17 cellular contexts compared by ENCODE assay signal in genomic region chr10:69218831-69219230, GRCh38. TPM values are rescaled to one million over a fixed set of nuclear protein-coding genes. Genes with fewer than 3 reads are reported as not detected.
DNase-seq lines count a peak whose midpoint lies in the region; ATAC-seq and TF ChIP-seq lines count a peak whose summit lies in the region.
"Had no signal": no experiment of that assay in that cellular context is flagged by ENCODE, and none has a peak within 500 bp of the region (broad histone marks: within the 10 kb centered on the region; RNA-seq: fewer than 3 reads in every experiment).

No MANE protein-coding gene starts in this region.

- H3K9ac ChIP-seq in GM23248, result no peak overlapping the region

- no peaks in the 10 kb centered on the region for H3K79me2 ChIP-seq in GM23248 (ENCODE audit: insufficient read depth)

- DNase-seq in GM23248 (peak; percentile 25), NCI-H226 (peak; percentile 60), body of pancreas (no peak), thyroid gland (no peak), dedifferentiated amniotic fluid mesenchymal stem cell (ENCODE audit: extremely low spot score) (no peak), NCI-H2227 treated with DMSO at 0.1 percent for 48 hours (lab: John Stamatoyannopoulos, UW) (no peak)
- no peak for DNase-seq in activated naive CD4-positive, alpha-beta T cell treated with anti-CD3 and anti-CD28 coated beads, Interleukin-2, amount 50 U/mL, for 16 hours
- DNase-seq: NCI-H1092 treated with DMSO at 0.1 percent for 48 hours, NCI-H2081, NCI-H2171 treated with DMSO at 0.1 percent for 48 hours, NCI-H510A, NCI-H774, RPMI8226, T-helper 1 cell had no signal

- H3K27me3 ChIP-seq in GM23248 (replicated peaks; ENCODE audit: insufficient read depth) (no peaks in the 10 kb centered on the region), body of pancreas (no peaks in the 10 kb centered on the region), thyroid gland (no peaks in the 10 kb centered on the region)

- TF ChIP-seq POLR2A in body of pancreas (IDR thresholded peaks at IDR 0.05) (no peak), thyroid gland (IDR thresholded peaks at IDR 0.05) (no peak)

- H4K20me1 ChIP-seq in GM23248 (ENCODE audit: insufficient read depth), result no peaks in the 10 kb centered on the region

- no peak for ATAC-seq in body of pancreas

- H3K27ac ChIP-seq in GM23248 (no peak overlapping the region), body of pancreas (peak overlapping the region in 3 of 4 donors; percentile 39 to 92 (median 75)), thyroid gland (peak overlapping the region in 2 of 3 donors; percentile 75 to 95)
- H3K27ac ChIP-seq: HL-60 had no signal

- H3F3A ChIP-seq in GM23248 (ENCODE audit: insufficient read depth), result 0 out of 2 replicates have a peak, but pooled peaks cover 12% of the 10 kb centered on the region

- no peaks in the 10 kb centered on the region for H3K9me3 ChIP-seq in GM23248 (ENCODE audit: low read depth)
- no peaks in the 10 kb centered on the region for H3K9me3 ChIP-seq in body of pancreas
- H3K9me3 ChIP-seq in thyroid gland, result no peaks in the 10 kb centered on the region

- no peak overlapping the region for H2AFZ ChIP-seq in GM23248

- H3K4me1 ChIP-seq in GM23248 (ENCODE audit: insufficient read depth), result peaks cover 13% of the 10 kb centered on the region
- H3K4me1 ChIP-seq in body of pancreas, result peaks cover 11% of the 10 kb centered on the region
- peaks cover 21 to 24% of the 10 kb centered on the region in 2 donors for H3K4me1 ChIP-seq in thyroid gland

- 81 to 85% methylated on average over 6 of the region's 6 CpGs for whole genome bisulfite sequencing in GM23248 (ENCODE audit: low coverage in 1 of 2, low lambda C conversion rate in 2 of 2, missing lambda C conversion rate in 2 of 2), 2 experiments
- 82% methylated on average over 6 of the region's 6 CpGs for WGBS in body of pancreas, 2 donors
- WGBS in thyroid gland, 2 donors, result 90 to 92% methylated on average over 6 of the region's 6 CpGs

- intact Hi-C loops in body of pancreas (cut with DNase I) (no loop called here), thyroid gland (cut with DNase I) (no loop called here)

- H3K4me3 ChIP-seq in GM23248 (no peak overlapping the region), body of pancreas (no peak overlapping the region), thyroid gland (replicated peaks in 1 of 3) (no peak overlapping the region)

- no peaks in the 10 kb centered on the region for H3K9me2 ChIP-seq in GM23248 (ENCODE audit: insufficient read depth)

- no peak overlapping the region for H3K4me2 ChIP-seq in GM23248 (ENCODE audit: unreplicated experiment)

- in situ Hi-C loops in GM23248 (cut with MboI), result no loop called here

- H3K36me3 ChIP-seq in GM23248 (ENCODE audit: low read depth) (no peaks in the 10 kb centered on the region), body of pancreas (replicated peaks in 1 of 2; ENCODE audit: insufficient read depth in 1 of 2, low read depth in 2 of 2) (no peaks in the 10 kb centered on the region), thyroid gland (no peaks in the 10 kb centered on the region)

- TF ChIP-seq CTCF in body of pancreas (IDR thresholded peaks at IDR 0.05), result no peak
- TF ChIP-seq CTCF in thyroid gland (IDR thresholded peaks at IDR 0.05), result no peak

RNA-seq across cellular contexts. Expression of gene HKDC1, which starts 1.3 kb away (rescaled TPM):
- 0.13 and 0.32 TPM in 2 replicates for total RNA-seq in GM23248 (2014; rRNA removed; shearing (Covaris generic))
- 0.33 and 0.34 TPM in 2 replicates for polyA plus RNA-seq in GM23248 (2016; fragmentation: Nextera tagmentation; extraction: Ambion mirVana)
- total RNA-seq in body of pancreas (10 to 100 TPM in 1 of 2 donors, 1 to 10 TPM in 1; 6.7 to 13.5 TPM), thyroid gland (10 to 100 TPM in 2 of 4 donors, 1 to 10 TPM in 2; 2.4 to 21.1 (median 8.5) TPM)
- total RNA-seq: OCI-LY7 had no signal
- polyA plus RNA-seq: CD14-positive monocyte had no signal

RNA-seq across cellular contexts. Expression of gene SUPV3L1, which starts 38.8 kb away (rescaled TPM):
- total RNA-seq in GM23248 (2014; rRNA removed; shearing (Covaris generic)), result 18.2 and 29.9 TPM in 2 replicates
- polyA plus RNA-seq in GM23248 (2016; fragmentation: Nextera tagmentation; extraction: Ambion mirVana), result 28.1 and 29.8 TPM in 2 replicates
- total RNA-seq in body of pancreas (10 to 100 TPM; 10.9 to 25.1 TPM), thyroid gland (10 to 100 TPM; 25.1 to 31.6 (median 27.8) TPM)

RNA-seq across cellular contexts. Expression of gene HK1, which starts 59.5 kb away (rescaled TPM):
- total RNA-seq in GM23248 (2014; rRNA removed; shearing (Covaris generic)), result 96.6 and 99.4 TPM in 2 replicates
- polyA plus RNA-seq in GM23248 (2016; fragmentation: Nextera tagmentation; extraction: Ambion mirVana), result 134 and 137 TPM in 2 replicates
- total RNA-seq in body of pancreas, result 10 to 100 TPM; 15.8 to 17.1 TPM
- 100 to 1,000 TPM; 106 to 231 (median 189) TPM for total RNA-seq in thyroid gland

Comparison
In these comparisons a context has a peak if more than half of its experiments do, and no peak if none do; other contexts are left out.
1. DNase-seq: peak in GM23248 (single experiment) and NCI-H226 (single experiment); none in body of pancreas (0 of 4), thyroid gland (0 of 2), dedifferentiated amniotic fluid mesenchymal stem cell (single experiment), activated naive CD4-positive, alpha-beta T cell treated with anti-CD3 and anti-CD28 coated beads, Interleukin-2, amount 50 U/mL, for 16 hours (single experiment) and NCI-H2227 treated with DMSO at 0.1 percent for 48 hours (single experiment).